Comparison of ENCODE assay signal across 12 cellular contexts in genomic region chr2:151733781-151734672, GRCh38. TPM values are rescaled to one million over a fixed set of nuclear protein-coding genes. Genes with fewer than 3 reads are reported as not detected.
DNase-seq lines count a peak whose midpoint lies in the region; TF ChIP-seq lines count a peak whose summit lies in the region.
"Had no signal": no experiment of that assay in that cellular context is flagged by ENCODE, and none has a peak within 500 bp of the region (broad histone marks: within the 10 kb centered on the region; RNA-seq: fewer than 3 reads in every experiment).

A gene with protein sequence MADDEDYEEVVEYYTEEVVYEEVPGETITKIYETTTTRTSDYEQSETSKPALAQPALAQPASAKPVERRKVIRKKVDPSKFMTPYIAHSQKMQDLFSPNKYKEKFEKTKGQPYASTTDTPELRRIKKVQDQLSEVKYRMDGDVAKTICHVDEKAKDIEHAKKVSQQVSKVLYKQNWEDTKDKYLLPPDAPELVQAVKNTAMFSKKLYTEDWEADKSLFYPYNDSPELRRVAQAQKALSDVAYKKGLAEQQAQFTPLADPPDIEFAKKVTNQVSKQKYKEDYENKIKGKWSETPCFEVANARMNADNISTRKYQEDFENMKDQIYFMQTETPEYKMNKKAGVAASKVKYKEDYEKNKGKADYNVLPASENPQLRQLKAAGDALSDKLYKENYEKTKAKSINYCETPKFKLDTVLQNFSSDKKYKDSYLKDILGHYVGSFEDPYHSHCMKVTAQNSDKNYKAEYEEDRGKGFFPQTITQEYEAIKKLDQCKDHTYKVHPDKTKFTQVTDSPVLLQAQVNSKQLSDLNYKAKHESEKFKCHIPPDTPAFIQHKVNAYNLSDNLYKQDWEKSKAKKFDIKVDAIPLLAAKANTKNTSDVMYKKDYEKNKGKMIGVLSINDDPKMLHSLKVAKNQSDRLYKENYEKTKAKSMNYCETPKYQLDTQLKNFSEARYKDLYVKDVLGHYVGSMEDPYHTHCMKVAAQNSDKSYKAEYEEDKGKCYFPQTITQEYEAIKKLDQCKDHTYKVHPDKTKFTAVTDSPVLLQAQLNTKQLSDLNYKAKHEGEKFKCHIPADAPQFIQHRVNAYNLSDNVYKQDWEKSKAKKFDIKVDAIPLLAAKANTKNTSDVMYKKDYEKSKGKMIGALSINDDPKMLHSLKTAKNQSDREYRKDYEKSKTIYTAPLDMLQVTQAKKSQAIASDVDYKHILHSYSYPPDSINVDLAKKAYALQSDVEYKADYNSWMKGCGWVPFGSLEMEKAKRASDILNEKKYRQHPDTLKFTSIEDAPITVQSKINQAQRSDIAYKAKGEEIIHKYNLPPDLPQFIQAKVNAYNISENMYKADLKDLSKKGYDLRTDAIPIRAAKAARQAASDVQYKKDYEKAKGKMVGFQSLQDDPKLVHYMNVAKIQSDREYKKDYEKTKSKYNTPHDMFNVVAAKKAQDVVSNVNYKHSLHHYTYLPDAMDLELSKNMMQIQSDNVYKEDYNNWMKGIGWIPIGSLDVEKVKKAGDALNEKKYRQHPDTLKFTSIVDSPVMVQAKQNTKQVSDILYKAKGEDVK (N-terminal part only) (minus strand): TSS chr2:151734476. CDS start chr2:151733156, 1,320 bp downstream.

- DNase-seq in DMS153 treated with DMSO at 0.1 percent for 48 hours (lab: John Stamatoyannopoulos, UW; ENCODE audit: unreplicated experiment) = peak; percentile 32
- DNase-seq in NCI-H1105 (lab: John Stamatoyannopoulos, UW) = peak; percentile 39
- DNase-seq in NCI-H345 treated with DMSO at 0.1 percent for 48 hours (lab: John Stamatoyannopoulos, UW; ENCODE audit: unreplicated experiment) = peak; percentile 82
- DNase-seq in fibroblast of lung (ENCODE audit: low read depth in 2 of 2) = peak in 1 of 2 donors; percentile 61
- no peak for DNase-seq in activated gamma-delta T cell (lab: John Stamatoyannopoulos, UW)
- DNase-seq in colonic mucosa = no peak
- no peak for DNase-seq in T-helper 9 cell
- no peak for DNase-seq in activated T-cell treated with anti-CD3 and anti-CD28 coated beads, Interleukin-2, amount 50 U/mL, for 1 hour
- DNase-seq: activated CD4-positive, alpha-beta T cell treated with anti-CD3 and anti-CD28 coated beads, Interleukin-2, amount 50 U/mL, for 4 hours; activated T-cell treated with anti-CD3 and anti-CD28 coated beads, Interleukin-2, amount 50 U/mL, for 72 hours; amniotic stem cell; kidney had no signal

- no peaks in the 10 kb centered on the region for H3K36me3 ChIP-seq in fibroblast of lung (ENCODE audit: control insufficient read depth, insufficient read depth, low read length)
- no peaks in the 10 kb centered on the region for H3K36me3 ChIP-seq in colonic mucosa

- H3K4me1 ChIP-seq in fibroblast of lung (ENCODE audit: control insufficient read depth, extremely low read depth, insufficient read depth, low read length) = no peaks in the 10 kb centered on the region
- H3K4me1 ChIP-seq in colonic mucosa = no peaks in the 10 kb centered on the region

- H3K9me3 ChIP-seq in fibroblast of lung (ENCODE audit: control insufficient read depth, insufficient read depth, low read depth, low read length) = no peaks in the 10 kb centered on the region
- H3K9me3 ChIP-seq in colonic mucosa = no peaks in the 10 kb centered on the region

- TF ChIP-seq CTCF in fibroblast of lung (conservative IDR thresholded peaks at IDR 0.05 in 1 of 2, IDR thresholded peaks at IDR 0.05 in 1 of 2; ENCODE audit: low read depth in 1 of 2, low read length in 2 of 2) (no peak), colonic mucosa (IDR thresholded peaks at IDR 0.05) (no peak)

- H3K79me2 ChIP-seq in fibroblast of lung (ENCODE audit: control insufficient read depth, insufficient read depth, low read length) = no peaks in the 10 kb centered on the region

- no peaks in the 10 kb centered on the region for H4K20me1 ChIP-seq in fibroblast of lung (ENCODE audit: control insufficient read depth, extremely low read depth, insufficient read depth, low read length)

- H3K9ac ChIP-seq in fibroblast of lung (ENCODE audit: insufficient read depth, low read length) (no peak within 1 kb of the TSS), colonic mucosa (ENCODE audit: low read depth in 2 of 2, low read length in 2 of 2) (no peak within 1 kb of the TSS)

- H3K4me3 ChIP-seq in fibroblast of lung (replicated peaks in 1 of 4; ENCODE audit: control extremely low read depth in 1 of 4, insufficient read depth in 1 of 4, low read depth in 3 of 4, low read length in 4 of 4) (no peak within 1 kb of the TSS), colonic mucosa (no peak within 1 kb of the TSS)

- no peak within 1 kb of the TSS for H3K4me2 ChIP-seq in fibroblast of lung (ENCODE audit: extremely low read depth, insufficient read depth, low read length)

- intact Hi-C loops in colonic mucosa (cut with DNase I) = no loop called here

- no peaks in the 10 kb centered on the region for H3K27me3 ChIP-seq in fibroblast of lung (ENCODE audit: control insufficient read depth, insufficient read depth, low read length)
- H3K27me3 ChIP-seq in colonic mucosa = no peaks in the 10 kb centered on the region

- peak within 1 kb of the TSS; percentile 45 for H2AFZ ChIP-seq in fibroblast of lung (ENCODE audit: low read length)

- H3K27ac ChIP-seq in fibroblast of lung (ENCODE audit: insufficient read depth, low read length) = no peak within 1 kb of the TSS
- no peak within 1 kb of the TSS for H3K27ac ChIP-seq in colonic mucosa

RNA-seq across cellular contexts. Expression of the gene that starts here (rescaled TPM):
- total RNA-seq in fibroblast of lung = 0.17 and 0.26 TPM in 2 replicates
- 0.06 and 0.26 TPM in 2 replicates for polyA plus RNA-seq in fibroblast of lung
- 0.13 TPM in 1 of 2 replicates, not detected in the other for polyA plus RNA-seq in fibroblast of lung (2012)
- not detected in 2 replicates for polyA minus RNA-seq in fibroblast of lung (ENCODE audit: low replicate concordance)
- 1 to 10 TPM in 1 of 2 donors, under 1 TPM in 1; 0.89 to 1.0 TPM for total RNA-seq in colonic mucosa

Comparison
In these comparisons a context has a peak if more than half of its experiments do, and no peak if none do; other contexts are left out.
1. DNase-seq: peak in DMS153 treated with DMSO at 0.1 percent for 48 hours (single experiment), NCI-H1105 (single experiment) and NCI-H345 treated with DMSO at 0.1 percent for 48 hours (single experiment); none in activated gamma-delta T cell (single experiment), colonic mucosa (single experiment), T-helper 9 cell (single experiment) and activated T-cell treated with anti-CD3 and anti-CD28 coated beads, Interleukin-2, amount 50 U/mL, for 1 hour (single experiment).